ENCODE assay signal across 17 cellular contexts in the genomic region with DNA sequence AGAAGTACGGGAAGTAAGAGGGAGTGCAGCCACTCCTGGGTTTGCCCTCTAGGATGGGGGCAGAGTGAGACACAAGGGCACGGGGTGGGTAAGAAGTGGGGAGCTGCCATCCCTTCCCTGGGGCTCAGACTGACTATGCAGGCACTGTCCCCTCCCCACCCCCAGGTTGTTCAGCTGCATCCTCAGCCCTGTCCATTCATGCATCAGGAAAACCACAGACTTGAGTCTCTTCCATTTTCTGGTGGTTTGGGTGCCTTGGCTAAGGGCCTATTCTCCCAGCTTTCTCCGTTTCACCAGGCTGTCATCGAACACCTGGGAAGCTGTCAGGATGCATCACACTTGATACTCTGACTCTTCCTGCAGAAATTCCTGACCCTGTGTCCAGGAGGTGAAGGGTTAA.
"Had no signal": no experiment of that assay in that cellular context is flagged by ENCODE, and none has a peak within 500 bp of the region (broad histone marks: within the 10 kb centered on the region; RNA-seq: fewer than 3 reads in every experiment).

No MANE protein-coding gene starts in this region.

- ATAC-seq: activated naive CD8-positive, alpha-beta T cell treated with anti-CD3 and anti-CD28 coated beads, Interleukin-2, amount 50 U/mL, for 24 hours; right cardiac atrium had no signal

- H3K4me3 Mint-ChIP-seq: activated naive CD4-positive, alpha-beta T cell treated with anti-CD3 and anti-CD28 coated beads for 36 hours; activated naive CD8-positive, alpha-beta T cell treated with anti-CD3 and anti-CD28 coated beads, Interleukin-2, amount 50 U/mL, for 24 hours; nephron; type B pancreatic cell had no signal

- FAIRE-seq: endothelial cell of umbilical vein, small intestine had no signal

- H3K27me3 Mint-ChIP-seq: activated naive CD8-positive, alpha-beta T cell treated with anti-CD3 and anti-CD28 coated beads, Interleukin-2, amount 50 U/mL, for 24 hours had no signal

- H3K36me3 Mint-ChIP-seq: type B pancreatic cell had no signal

- H3K4me1 Mint-ChIP-seq: nephron had no signal

- H3K27ac Mint-ChIP-seq: activated naive CD4-positive, alpha-beta T cell treated with anti-CD3 and anti-CD28 coated beads for 36 hours; activated naive CD8-positive, alpha-beta T cell treated with anti-CD3 and anti-CD28 coated beads, Interleukin-2, amount 50 U/mL, for 24 hours; activated T-helper 2 cell treated with anti-CD3 and anti-CD28 coated beads, Interferon-gamma antibody, Interleukin-2, Interleukin-4, amounts not matched to agents 10 μg/mL and 5 μg/mL and 100 μg/mL, durations not matched to agents 14 hours and 24 hours and 36 hours; nephron; type B pancreatic cell had no signal

- H3K9me3 Mint-ChIP-seq: type B pancreatic cell had no signal

- DNase-seq: activated naive CD4-positive, alpha-beta T cell treated with anti-CD3 and anti-CD28 coated beads for 36 hours; activated naive CD8-positive, alpha-beta T cell treated with anti-CD3 and anti-CD28 coated beads, Interleukin-2, amount 50 U/mL, for 24 hours; aorta; central memory CD4-positive, alpha-beta T cell; cortex of kidney; effector CD4-positive, alpha-beta T cell; kidney glomerular epithelial cell; nucleus accumbens; right cardiac atrium; small intestine; stimulated activated CD4-positive, alpha-beta T cell treated with anti-CD3 and anti-CD28 coated beads, Interleukin-4, amount 100 ng/mL, for 4 hours; stimulated activated CD8-positive, alpha-beta memory T cell treated with anti-CD3 and anti-CD28 coated beads, Interleukin-4, amount 100 ng/mL, for 48 hours; stimulated activated naive CD4-positive, alpha-beta T cell treated with Interleukin-2 at 50 U/mL for 16 hours had no signal
